34 cellular contexts compared by ENCODE assay signal in genomic region chr4:112357897-112358296, GRCh38.
"Had no signal": no experiment of that assay in that cellular context is flagged by ENCODE, and none has a peak within 500 bp of the region (broad histone marks: within the 10 kb centered on the region; RNA-seq: fewer than 3 reads in every experiment).

No MANE protein-coding gene starts in this region.

- H3K9me3 ChIP-seq: MG63 had no signal

- DNase-seq: Karpas-422, Kasumi-1, KG1, MG63, MM.1S, MV-4-11, NCI-H1048, NCI-H1092, NCI-H1092 treated with DMSO at 0.1 percent for 48 hours, NCI-H1105, NCI-H1105 treated with DMSO at 0.1 percent for 48 hours, NCI-H1417, NCI-H1417 treated with DMSO at 0.1 percent for 48 hours, NCI-H1436, NCI-H1436 treated with DMSO at 0.1 percent for 48 hours, NCI-H146, NCI-H1694, NCI-H1694 treated with DMSO at 0.1 percent for 48 hours, NCI-H187, NCI-H187 treated with DMSO at 0.1 percent for 48 hours, NCI-H1930, NCI-H2029, NCI-H2029 treated with DMSO at 0.1 percent for 48 hours, NCI-H2081, NCI-H2081 treated with DMSO at 0.1 percent for 48 hours, NCI-H2107, NCI-H2171, NCI-H2171 treated with DMSO at 0.1 percent for 48 hours, NCI-H2227 treated with DMSO at 0.1 percent for 48 hours, NCI-H226, NCI-H345, NCI-H446, NCI-H446 treated with DMSO at 0.1 percent for 48 hours had no signal

- H3K4me3 ChIP-seq: MG63 had no signal

- H3K4me2 ChIP-seq: KMS-11 had no signal

- H3K27ac ChIP-seq: KMS-11 had no signal

- H3K36me3 ChIP-seq: MG63 had no signal

- H3K9ac ChIP-seq: KMS-11 had no signal

- H3K27me3 ChIP-seq: MG63 had no signal
